In the genomic region with DNA sequence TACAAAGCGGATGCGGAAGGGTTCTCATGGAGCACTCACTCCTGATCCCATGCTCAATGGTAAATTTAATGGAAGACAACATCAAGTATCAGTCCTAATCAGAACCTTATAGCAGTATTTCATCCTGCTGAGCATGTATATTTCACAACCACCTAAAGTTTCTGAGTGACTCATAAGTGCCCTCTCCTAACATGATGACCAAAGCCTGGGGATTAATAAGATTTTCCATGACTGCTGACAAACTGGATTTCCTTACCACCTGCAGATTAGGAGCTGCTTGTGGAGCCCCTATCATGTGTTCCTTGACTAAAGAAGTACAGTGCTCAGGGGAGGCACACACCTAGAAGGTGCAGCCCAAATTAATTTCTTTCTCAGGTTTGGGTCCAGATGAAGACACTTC, we compare ENCODE assay signal across 13 cellular contexts.
DNase-seq lines count a peak whose midpoint lies in the region; ATAC-seq, FAIRE-seq and TF ChIP-seq lines count a peak whose summit lies in the region.
"Had no signal": no experiment of that assay in that cellular context is flagged by ENCODE, and none has a peak within 500 bp of the region (broad histone marks: within the 10 kb centered on the region; RNA-seq: fewer than 3 reads in every experiment).

No MANE protein-coding gene starts in this region.

- peak; percentile 62 to 63 for ATAC-seq in activated T-cell treated with anti-CD3 and anti-CD28 coated beads, Interleukin-2, amount 50 U/mL, for 4 hours
- ATAC-seq in stimulated activated naive CD8-positive, alpha-beta T cell treated with anti-CD3 and anti-CD28 coated beads, Interleukin-15, amount 100 ng/mL, for 72 hours = peak; percentile 66
- no peak for ATAC-seq in GM19328 (IDR thresholded peaks at IDR 0.05; ENCODE audit: unreplicated experiment)

- FAIRE-seq in small intestine (lab: Jason Lieb, UNC) = no peak

- no peak for TF ChIP-seq CTCF in fibroblast of pulmonary artery (IDR thresholded peaks at IDR 0.05; ENCODE audit: low read length, missing control alignments)

- H3K9me3 Mint-ChIP-seq in activated T-cell treated with anti-CD3 and anti-CD28 coated beads, Interleukin-2, amount 50 U/mL, for 4 hours = no peaks in the 10 kb centered on the region
- H3K9me3 Mint-ChIP-seq in stimulated activated naive CD8-positive, alpha-beta T cell treated with anti-CD3 and anti-CD28 coated beads, Interleukin-15, amount 100 ng/mL, for 72 hours = no peaks in the 10 kb centered on the region

- H3K27ac Mint-ChIP-seq in stimulated activated naive CD8-positive, alpha-beta T cell treated with anti-CD3 and anti-CD28 coated beads, Interleukin-15, amount 100 ng/mL, for 72 hours = peak overlapping the region; percentile 81 to 85

- no peaks in the 10 kb centered on the region for H3K27me3 ChIP-seq in small intestine (ENCODE audit: control insufficient read depth in 2 of 2, insufficient read depth in 2 of 2, low read length in 2 of 2)
- H3K27me3 ChIP-seq: BE2C had no signal

- peaks cover 21% of the 10 kb centered on the region for H3K4me1 Mint-ChIP-seq in activated T-cell treated with anti-CD3 and anti-CD28 coated beads, Interleukin-2, amount 50 U/mL, for 4 hours (ENCODE audit: low read depth)
- peaks cover 23% of the 10 kb centered on the region for H3K4me1 Mint-ChIP-seq in stimulated activated naive CD8-positive, alpha-beta T cell treated with anti-CD3 and anti-CD28 coated beads, Interleukin-15, amount 100 ng/mL, for 72 hours

- H3K27me3 Mint-ChIP-seq in activated T-cell treated with anti-CD3 and anti-CD28 coated beads, Interleukin-2, amount 50 U/mL, for 4 hours (ENCODE audit: low read depth) = no peaks in the 10 kb centered on the region
- H3K27me3 Mint-ChIP-seq in stimulated activated naive CD8-positive, alpha-beta T cell treated with anti-CD3 and anti-CD28 coated beads, Interleukin-15, amount 100 ng/mL, for 72 hours = no peaks in the 10 kb centered on the region

- DNase-seq in activated T-cell treated with anti-CD3 and anti-CD28 coated beads, Interleukin-2, amount 50 U/mL, for 4 hours = no peak
- DNase-seq in activated T-cell treated with anti-CD3 and anti-CD28 coated beads, Interleukin-2, amount 50 U/mL, for 1 hour = no peak
- peak; percentile 75 for DNase-seq in RPMI7951 (ENCODE audit: low read depth)
- peak; percentile 76 for DNase-seq in fibroblast of pulmonary artery (ENCODE audit: low read depth)
- DNase-seq in stimulated activated naive CD8-positive, alpha-beta T cell treated with anti-CD3 and anti-CD28 coated beads, Interleukin-15, amount 100 ng/mL, for 72 hours = no peak
- DNase-seq in NCI-H2196 (lab: John Stamatoyannopoulos, UW; ENCODE audit: unreplicated experiment) = no peak
- DNase-seq in small intestine = no peak
- DNase-seq: BE2C; GDM1; NCI-H1417 treated with DMSO at 0.1 percent for 48 hours; stimulated activated CD4-positive, alpha-beta T cell treated with anti-CD3 and anti-CD28 coated beads, Interleukin-15, amount 100 ng/mL, for 24 hours; substantia nigra had no signal

- H3K4me1 ChIP-seq in small intestine (ENCODE audit: control insufficient read depth in 2 of 2, insufficient read depth in 1 of 2, low read depth in 1 of 2, low read length in 1 of 2) = no peaks in the 10 kb centered on the region
- H3K4me1 ChIP-seq: BE2C had no signal

- no peak overlapping the region for H3K27ac ChIP-seq in small intestine (ENCODE audit: low read depth in 1 of 2, low read length in 1 of 2)

- H3K36me3 Mint-ChIP-seq in activated T-cell treated with anti-CD3 and anti-CD28 coated beads, Interleukin-2, amount 50 U/mL, for 4 hours (ENCODE audit: insufficient read depth) = peaks cover 26% of the 10 kb centered on the region

- no peaks in the 10 kb centered on the region for H3K36me3 ChIP-seq in small intestine (ENCODE audit: control insufficient read depth in 2 of 2, insufficient read depth in 2 of 2, low read length in 2 of 2)
- H3K36me3 ChIP-seq: BE2C had no signal

- 98 to 100% (median 100%) methylated on average over 2 of the region's 2 CpGs for WGBS in small intestine, 3 donors

- H3K4me3 ChIP-seq in fibroblast of pulmonary artery (replicated peaks; ENCODE audit: low read depth, low read length) (no peak overlapping the region), small intestine (ENCODE audit: low read depth in 1 of 2, low read length in 2 of 2) (no peak overlapping the region)

- H3K4me3 Mint-ChIP-seq in activated T-cell treated with anti-CD3 and anti-CD28 coated beads, Interleukin-2, amount 50 U/mL, for 4 hours = no peak overlapping the region
- H3K4me3 Mint-ChIP-seq in stimulated activated naive CD8-positive, alpha-beta T cell treated with anti-CD3 and anti-CD28 coated beads, Interleukin-15, amount 100 ng/mL, for 72 hours = peak overlapping the region in 1 of 2 donors; percentile 5

- no peaks in the 10 kb centered on the region for H3K9me3 ChIP-seq in small intestine (ENCODE audit: control insufficient read depth, low read depth)
- H3K9me3 ChIP-seq: BE2C had no signal

Comparison
In these comparisons a context has a peak if more than half of its experiments do, and no peak if none do; other contexts are left out.
1. DNase-seq: peak in RPMI7951 (single experiment) and fibroblast of pulmonary artery (single experiment); none in activated T-cell treated with anti-CD3 and anti-CD28 coated beads, Interleukin-2, amount 50 U/mL, for 4 hours (single experiment), activated T-cell treated with anti-CD3 and anti-CD28 coated beads, Interleukin-2, amount 50 U/mL, for 1 hour (single experiment), stimulated activated naive CD8-positive, alpha-beta T cell treated with anti-CD3 and anti-CD28 coated beads, Interleukin-15, amount 100 ng/mL, for 72 hours (0 of 2), NCI-H2196 (single experiment) and small intestine (single experiment).